In genomic region chr7:69105981-69106380, GRCh38 we compare ENCODE assay signal across 26 cellular contexts.
"Had no signal": no experiment of that assay in that cellular context is flagged by ENCODE, and none has a peak within 500 bp of the region (broad histone marks: within the 10 kb centered on the region; RNA-seq: fewer than 3 reads in every experiment).

No MANE protein-coding gene starts in this region.

- H3K36me3 Mint-ChIP-seq: mesothelial cell of epicardium, naive B cell, natural killer cell, neural progenitor cell had no signal

- H3K4me1 Mint-ChIP-seq: naive B cell, natural killer cell, nephron progenitor cell had no signal

- H3K9me3 ChIP-seq: left ventricle myocardium inferior, neutrophil, ovary, right atrium auricular region, right lobe of liver, suprapubic skin, thoracic aorta, tibial artery, upper lobe of left lung, vagina had no signal

- H3K9ac ChIP-seq: neural progenitor cell had no signal

- H3K4me2 ChIP-seq: hepatocyte, neural progenitor cell had no signal

- H2AFZ ChIP-seq: hepatocyte, neural progenitor cell had no signal

- H3K27me3 ChIP-seq: hepatocyte, neural progenitor cell, neutrophil, ovary, right atrium auricular region, right lobe of liver, suprapubic skin, tibial artery, upper lobe of left lung, vagina had no signal

- H3K27me3 Mint-ChIP-seq: stimulated activated naive CD8-positive, alpha-beta T cell treated with anti-CD3 and anti-CD28 coated beads, Interleukin-15, Interleukin-2, amounts not matched to agents 100 ng/mL and 50 ng/mL, for 24 hours had no signal

- ATAC-seq: natural killer cell, right lobe of liver had no signal

- H3K27ac ChIP-seq: hepatocyte, left ventricle myocardium inferior, neural progenitor cell, neutrophil, ovary, right atrium auricular region, right lobe of liver, suprapubic skin, thoracic aorta, tibial artery, upper lobe of left lung, vagina had no signal

- H3K27ac Mint-ChIP-seq: mesothelial cell of epicardium; naive B cell; natural killer cell; nephron progenitor cell; neural progenitor cell; progenitor cell of endocrine pancreas; stimulated activated naive B cell treated with anti-CD40 and anti-IgM and Interleukin-4, amounts not matched to agents 10 μg/mL and 1 μg/mL and 100 μg/mL, for 72 hours; stimulated activated naive CD8-positive, alpha-beta T cell treated with anti-CD3 and anti-CD28 coated beads, Interleukin-15, Interleukin-2, amounts not matched to agents 100 ng/mL and 50 ng/mL, for 24 hours had no signal

- H3K4me3 ChIP-seq: hepatocyte, left ventricle myocardium inferior, lung, neural progenitor cell, ovary, right atrium auricular region, right lobe of liver, suprapubic skin, thoracic aorta, tibial artery, upper lobe of left lung, vagina had no signal

- DNase-seq: islet precursor cell; left ventricle myocardium inferior; naive B cell; natural killer cell; nephron progenitor cell; occipital lobe; ovary; right lobe of liver; stimulated activated CD4-positive, alpha-beta T cell treated with anti-CD3 and anti-CD28 coated beads, Interleukin-12 subunit alpha, Interleukin-12 subunit beta, amount 100 ng/mL, for 4 hours; stimulated activated CD4-positive, alpha-beta T cell treated with anti-CD3 and anti-CD28 coated beads, Interleukin-15, amount 100 ng/mL, for 24 hours; stimulated activated CD4-positive, alpha-beta T cell treated with anti-CD3 and anti-CD28 coated beads, Interleukin-2, amount 100 ng/mL, for 24 hours; stimulated activated CD4-positive, alpha-beta T cell treated with anti-CD3 and anti-CD28 coated beads, Interleukin-4, amount 100 ng/mL, for 1 hour; tibial artery; upper lobe of left lung had no signal

- H3K9me3 Mint-ChIP-seq: neural progenitor cell had no signal

- H3K36me3 ChIP-seq: left ventricle myocardium inferior, neural progenitor cell, neutrophil, ovary, right atrium auricular region, right lobe of liver, suprapubic skin, thoracic aorta, tibial artery, upper lobe of left lung, vagina had no signal

- H3K4me3 Mint-ChIP-seq: mesothelial cell of epicardium; naive B cell; natural killer cell; nephron progenitor cell; neural progenitor cell; stimulated activated naive B cell treated with anti-CD40 and anti-IgM and Interleukin-4, amounts not matched to agents 10 μg/mL and 1 μg/mL and 100 μg/mL, for 72 hours; stimulated activated naive CD8-positive, alpha-beta T cell treated with anti-CD3 and anti-CD28 coated beads, Interleukin-15, Interleukin-2, amounts not matched to agents 100 ng/mL and 50 ng/mL, for 24 hours had no signal

- H3K4me1 ChIP-seq: left ventricle myocardium inferior, right atrium auricular region, right lobe of liver, tibial artery, upper lobe of left lung, vagina had no signal

- H3K79me2 ChIP-seq: hepatocyte had no signal
